20 cellular contexts compared by ENCODE assay signal in genomic region chr10:6008497-6009142, GRCh38. TPM values are rescaled to one million over a fixed set of nuclear protein-coding genes. Genes with fewer than 3 reads are reported as not detected.
DNase-seq lines count a peak whose midpoint lies in the region; ATAC-seq, FAIRE-seq and TF ChIP-seq lines count a peak whose summit lies in the region.
"Had no signal": no experiment of that assay in that cellular context is flagged by ENCODE, and none has a peak within 500 bp of the region (broad histone marks: within the 10 kb centered on the region; RNA-seq: fewer than 3 reads in every experiment).

No MANE protein-coding gene starts in this region.

- 52 to 55% methylated on average over 5 of the region's 5 CpGs for WGBS in pancreas, 2 donors

- POLR2A ChIA-PET in A673 (lab: Charles Lee; ENCODE audit: low non-redundant PET): no interaction called here

- CTCF ChIA-PET in A673 (lab: Charles Lee): no interaction called here

- H3K27me3 ChIP-seq in A673 (replicated peaks; ENCODE audit: insufficient read depth, low read depth, low read length, poor library complexity) (no peaks in the 10 kb centered on the region), MG63 (no peaks in the 10 kb centered on the region), pancreas (no peaks in the 10 kb centered on the region)
- H3K27me3 ChIP-seq: BLaER1, Peyer's patch had no signal

- H3K9me3 ChIP-seq in A673 (ENCODE audit: low read depth, low read length, poor library complexity, severe bottlenecking) (no peaks in the 10 kb centered on the region), MG63 (peaks cover 5% of the 10 kb centered on the region), pancreas (no peaks in the 10 kb centered on the region)
- H3K9me3 ChIP-seq: Peyer's patch had no signal

- BruUV-seq in A673 (replicated peaks; lab: Mats Ljungman, UMichigan): no TSS peak

- H3K4me3 ChIP-seq in A673 (ENCODE audit: low read depth, low read length, poor library complexity, severe bottlenecking) (peak overlapping the region; percentile 14), MG63 (peak overlapping the region; percentile 23), fibroblast of the aortic adventitia (ENCODE audit: low read depth, low read length) (peak overlapping the region; percentile 32), pancreas (peak overlapping the region in 2 of 4 donors; percentile 16 to 17)
- H3K4me3 ChIP-seq: BLaER1, Peyer's patch had no signal

- no peak for DNase-seq in A673 (ENCODE audit: low spot score)
- DNase-seq in MG63: no peak
- peak; percentile 43 for DNase-seq in fibroblast of the aortic adventitia (ENCODE audit: low read depth)
- no peak for DNase-seq in pancreas
- no peak for DNase-seq in stimulated activated CD8-positive, alpha-beta memory T cell treated with anti-CD3 and anti-CD28 coated beads, Interleukin-4, amount 100 ng/mL, for 48 hours
- no peak for DNase-seq in NOMO-1 (lab: John Stamatoyannopoulos, UW; ENCODE audit: unreplicated experiment in 2 of 2)
- DNase-seq: DMS153; glutamatergic neuron; GOT3; NCI-H2081 treated with DMSO at 0.1 percent for 48 hours; NCI-H526 treated with DMSO at 0.1 percent for 48 hours; Peyer's patch; stimulated activated CD4-positive, alpha-beta T cell treated with anti-CD3 and anti-CD28 coated beads, Interleukin-4, amount 100 ng/mL, for 1 hour; T-cell; WERI-Rb-1 had no signal

- H3K36me3 ChIP-seq in A673 (ENCODE audit: insufficient read depth, low read length, poor library complexity, severe bottlenecking) (no peaks in the 10 kb centered on the region), MG63 (no peaks in the 10 kb centered on the region), pancreas (no peaks in the 10 kb centered on the region)
- H3K36me3 ChIP-seq: BLaER1, Peyer's patch, WERI-Rb-1 had no signal

- TF ChIP-seq CTCF in A673 (conservative IDR thresholded peaks at IDR 0.05; ENCODE audit: low read depth, low read length) (no peak), fibroblast of the aortic adventitia (IDR thresholded peaks at IDR 0.05; ENCODE audit: insufficient read depth, low read length) (no peak), pancreas (IDR thresholded peaks at IDR 0.05) (no peak)

- FAIRE-seq in pancreas (lab: Jason Lieb, UNC): no peak
- FAIRE-seq: endometrium had no signal

- ATAC-seq in pancreas: peak in 3 of 4 donors; percentile 40 to 56 (median 45)
- no peak for ATAC-seq in GM18511 (IDR thresholded peaks at IDR 0.05; ENCODE audit: unreplicated experiment)
- ATAC-seq in HG03139 (IDR thresholded peaks at IDR 0.05; ENCODE audit: unreplicated experiment): no peak
- ATAC-seq: T-cell had no signal

- no peak overlapping the region for H3K27ac ChIP-seq in A673 (ENCODE audit: low read depth, low read length, poor library complexity, severe bottlenecking)
- peak overlapping the region in 2 of 4 donors; percentile 58 to 61 for H3K27ac ChIP-seq in pancreas
- H3K27ac ChIP-seq: BLaER1, WERI-Rb-1 had no signal

- H3K4me1 ChIP-seq in A673 (ENCODE audit: insufficient read depth, low read length, poor library complexity, severe bottlenecking) (no peaks in the 10 kb centered on the region), pancreas (peaks cover 0 to 8% (median 0%) of the 10 kb centered on the region in 3 donors)
- H3K4me1 ChIP-seq: Peyer's patch had no signal

- intact Hi-C loops in A673 (cut with micrococcal nuclease; ENCODE audit: unreplicated experiment): no loop called here
- intact Hi-C loops in pancreas (cut with DNase I): no loop called here

RNA-seq across cellular contexts. Expression of gene IL15RA, which starts 31.3 kb away (rescaled TPM):
- total RNA-seq in A673 (2021) (1.1 and 1.7 TPM in 2 replicates), fibroblast of the aortic adventitia (ENCODE audit: low replicate concordance) (2.1 and 5.7 TPM in 2 replicates), pancreas (10 to 100 TPM in 3 of 6 donors, 1 to 10 TPM in 3; 6.9 to 14.3 (median 11.0) TPM)
- 15.3 and 23.8 TPM in 2 replicates for total RNA-seq in MG63 (2014; rRNA removed; shearing (Covaris generic); ENCODE audit: low replicate concordance)
- 10 to 100 TPM in 1 of 2 donors, 1 to 10 TPM in 1; 10.0 to 12.2 TPM for polyA plus RNA-seq in pancreas

RNA-seq across cellular contexts. Expression of gene IL2RA, which starts 53.5 kb away (rescaled TPM):
- total RNA-seq in A673 (2021) (not detected in 2 replicates), fibroblast of the aortic adventitia (ENCODE audit: low replicate concordance) (not detected in 2 replicates), pancreas (1 to 10 TPM in 1 of 6 donors, under 1 TPM in 4, not detected in 1; 0.12 to 1.1 (median 0.31) TPM)
- not detected in 2 replicates for total RNA-seq in MG63 (2014; rRNA removed; shearing (Covaris generic); ENCODE audit: low replicate concordance)
- under 1 TPM in 1 of 2 donors, not detected in 1; 0.11 TPM for polyA plus RNA-seq in pancreas
- total RNA-seq: pulmonary artery endothelial cell had no signal

Comparison
In these comparisons a context has a peak if more than half of its experiments do, and no peak if none do; other contexts are left out.
1. ATAC-seq: peak in pancreas (3 of 4); none in GM18511 (single experiment) and HG03139 (single experiment).